9 cellular contexts compared by ENCODE assay signal in the genomic region with DNA sequence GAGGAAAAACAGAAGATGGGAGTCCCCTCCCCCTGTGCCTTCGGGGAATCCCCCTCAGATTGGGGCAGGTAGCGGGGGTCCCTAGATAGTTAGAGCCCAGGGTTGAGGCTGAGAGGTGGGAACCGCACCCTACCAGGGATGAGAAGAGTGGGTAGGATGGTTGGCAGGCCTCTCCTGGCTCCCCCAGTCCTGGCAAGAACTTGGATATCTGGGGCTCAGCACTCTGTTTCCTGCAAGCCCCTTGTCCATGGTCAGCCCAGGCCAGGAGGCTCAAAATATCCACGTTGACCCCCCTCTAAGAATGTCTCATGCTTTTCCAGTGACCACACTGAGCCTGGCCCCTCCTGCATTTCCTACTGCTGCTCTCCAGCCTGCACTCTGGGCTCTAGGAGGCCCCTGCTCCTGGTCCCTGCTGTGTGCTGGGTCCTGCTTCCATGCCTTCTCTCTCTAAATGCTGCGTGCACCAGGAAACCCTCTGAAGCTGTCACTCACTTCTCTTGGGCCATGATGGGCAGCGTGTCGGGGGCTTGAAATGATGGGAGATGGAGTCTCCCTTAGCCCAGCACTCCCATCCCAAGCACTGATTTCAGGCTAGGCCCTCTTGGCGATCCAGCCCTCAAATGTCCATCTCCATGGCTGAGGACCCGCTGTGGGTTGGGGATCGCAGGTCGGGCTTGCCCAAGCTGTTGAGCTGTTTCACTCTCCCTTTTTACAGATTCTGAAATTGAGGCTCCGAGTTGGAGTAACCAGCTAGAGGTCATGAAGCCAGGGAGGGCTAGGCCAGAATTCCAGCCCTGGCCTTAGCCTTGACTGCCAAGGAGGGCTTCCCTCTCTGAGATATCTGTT. TPM values are rescaled to one million over a fixed set of nuclear protein-coding genes. Genes with fewer than 3 reads are reported as not detected.
DNase-seq lines count a peak whose midpoint lies in the region; ATAC-seq, FAIRE-seq and TF ChIP-seq lines count a peak whose summit lies in the region.
"Had no signal": no experiment of that assay in that cellular context is flagged by ENCODE, and none has a peak within 500 bp of the region (broad histone marks: within the 10 kb centered on the region; RNA-seq: fewer than 3 reads in every experiment).

No MANE protein-coding gene starts in this region.

- FAIRE-seq in frontal cortex (lab: Jason Lieb, UNC) (no peak), GM19239 (lab: Jason Lieb, UNC) (no peak)
- FAIRE-seq: islet of Langerhans had no signal

- peaks cover 53% of the 10 kb centered on the region for H4K20me1 ChIP-seq in Loucy (ENCODE audit: insufficient read depth, low read length, poor library complexity, severe bottlenecking)

- no peaks in the 10 kb centered on the region for H3K9me2 ChIP-seq in Loucy (replicated peaks; ENCODE audit: low read depth, low read length)

- peak overlapping the region; percentile 93 for H3K4me3 ChIP-seq in AG04449 (ENCODE audit: low read depth, low read length)
- peak overlapping the region; percentile 77 for H3K4me3 ChIP-seq in Loucy (ENCODE audit: low read length, poor library complexity, severe bottlenecking)

- CTCF ChIA-PET in AG04449 (lab: Yijun Ruan, JAX), result interaction anchor here (0.9 to 14.3 kb wide), 5 partner anchors 7 to 71 kb away, joined by 3 to 134 read pairs (median 5); partner anchors contain the start of gene KCNK7
- CTCF ChIA-PET in GM10248 (lab: Yijun Ruan, JAX), result interaction anchor here (1.2 to 24.8 kb wide), 8 partner anchors 8 to 273 kb away, joined by 3 to 351 read pairs (median 6); partner anchors contain the start of genes EHBP1L1, FAM89B, KCNK7 and SIPA1

- H3K9me3 ChIP-seq in Loucy (ENCODE audit: insufficient read depth, low read depth, low read length), result no peaks in the 10 kb centered on the region

- no peak for ATAC-seq in natural killer cell treated with Interleukin-12 subunit alpha and Interleukin-12 subunit beta and Interleukin-15 and Interleukin-18, amount 100 ng/mL, for 72 hours

- DNase-seq in AG04449 (ENCODE audit: low read depth, low spot score) (no peak), frontal cortex (ENCODE audit: low spot score in 2 of 2) (no peak), GM10248 (ENCODE audit: extremely low spot score) (no peak), GM19239 (ENCODE audit: insufficient read length, low spot score) (no peak)
- DNase-seq in natural killer cell treated with Interleukin-12 subunit alpha and Interleukin-12 subunit beta and Interleukin-15 and Interleukin-18, amount 100 ng/mL, for 72 hours (ENCODE audit: low spot score), result no peak
- DNase-seq in stimulated activated CD4-positive, alpha-beta T cell treated with anti-CD3 and anti-CD28 coated beads, Interleukin-2, amount 100 ng/mL, for 48 hours, result no peak

- no peaks in the 10 kb centered on the region for H3F3A ChIP-seq in Loucy (ENCODE audit: low read depth)

- H3K4me1 ChIP-seq in Loucy (ENCODE audit: insufficient read depth, low read length, poor library complexity, severe bottlenecking), result peaks cover 46% of the 10 kb centered on the region

- peak overlapping the region; percentile 95 for H3K27ac Mint-ChIP-seq in dendritic cell treated with granulocyte-macrophage colony-stimulating factor and Interleukin-4, amounts not matched to agents 40 ng/mL and 50 ng/mL, for 4 days
- H3K27ac Mint-ChIP-seq in natural killer cell treated with Interleukin-12 subunit alpha and Interleukin-12 subunit beta and Interleukin-15 and Interleukin-18, amount 100 ng/mL, for 72 hours, result peak overlapping the region; percentile 87 to 93

- H3K4me3 Mint-ChIP-seq in dendritic cell treated with granulocyte-macrophage colony-stimulating factor and Interleukin-4, amounts not matched to agents 40 ng/mL and 50 ng/mL, for 4 days, result peak overlapping the region; percentile 91
- H3K4me3 Mint-ChIP-seq in natural killer cell treated with Interleukin-12 subunit alpha and Interleukin-12 subunit beta and Interleukin-15 and Interleukin-18, amount 100 ng/mL, for 72 hours, result peak overlapping the region; percentile 91

- POLR2A ChIA-PET in AG04449 (lab: Yijun Ruan, JAX), result interaction anchor here (1.3 kb wide), 1 partner anchor 12 kb away, joined by 5 read pairs; no protein-coding TSS in a partner anchor
- POLR2A ChIA-PET in GM10248 (lab: Yijun Ruan, JAX), result interaction anchor here (0.7 to 1.6 kb wide), 2 partner anchors 24 to 187 kb away, joined by 4 to 5 read pairs; no protein-coding TSS in a partner anchor

- peaks cover 84% of the 10 kb centered on the region for H3K79me2 ChIP-seq in Loucy (ENCODE audit: insufficient read depth, low read length)

- H2AFZ ChIP-seq in Loucy (ENCODE audit: low read length), result no peak overlapping the region

- no peak for TF ChIP-seq CTCF in AG04449 (IDR thresholded peaks at IDR 0.05; ENCODE audit: insufficient read depth, low read length, missing control alignments)
- no peak for TF ChIP-seq CTCF in Loucy (conservative IDR thresholded peaks at IDR 0.05; ENCODE audit: low read length)
- no peak for TF ChIP-seq CTCF in GM10248 (IDR thresholded peaks at IDR 0.05; ENCODE audit: control extremely low read depth, extremely low read depth, low read depth, missing control alignments)

- peak overlapping the region; percentile 99 for H3K9ac ChIP-seq in Loucy (ENCODE audit: low read depth, low read length, poor library complexity, severe bottlenecking)

- peaks cover 93% of the 10 kb centered on the region for H3K36me3 Mint-ChIP-seq in dendritic cell treated with granulocyte-macrophage colony-stimulating factor and Interleukin-4, amounts not matched to agents 40 ng/mL and 50 ng/mL, for 4 days (ENCODE audit: low read depth)
- peaks cover 10% of the 10 kb centered on the region for H3K36me3 Mint-ChIP-seq in natural killer cell treated with Interleukin-12 subunit alpha and Interleukin-12 subunit beta and Interleukin-15 and Interleukin-18, amount 100 ng/mL, for 72 hours

- intact Hi-C loops in dendritic cell treated with granulocyte-macrophage colony-stimulating factor and Interleukin-4, amounts not matched to agents 40 ng/mL and 50 ng/mL, for 4 days (cut with micrococcal nuclease), result no loop called here

- peak overlapping the region; percentile 94 for H3K4me2 ChIP-seq in Loucy (ENCODE audit: low read depth, low read length, poor library complexity, severe bottlenecking)

- no peaks in the 10 kb centered on the region for H3K27me3 Mint-ChIP-seq in dendritic cell treated with granulocyte-macrophage colony-stimulating factor and Interleukin-4, amounts not matched to agents 40 ng/mL and 50 ng/mL, for 4 days
- no peaks in the 10 kb centered on the region for H3K27me3 Mint-ChIP-seq in natural killer cell treated with Interleukin-12 subunit alpha and Interleukin-12 subunit beta and Interleukin-15 and Interleukin-18, amount 100 ng/mL, for 72 hours

- no peaks in the 10 kb centered on the region for H3K9me3 Mint-ChIP-seq in dendritic cell treated with granulocyte-macrophage colony-stimulating factor and Interleukin-4, amounts not matched to agents 40 ng/mL and 50 ng/mL, for 4 days
- H3K9me3 Mint-ChIP-seq in natural killer cell treated with Interleukin-12 subunit alpha and Interleukin-12 subunit beta and Interleukin-15 and Interleukin-18, amount 100 ng/mL, for 72 hours, result no peaks in the 10 kb centered on the region

- H3K4me1 Mint-ChIP-seq in dendritic cell treated with granulocyte-macrophage colony-stimulating factor and Interleukin-4, amounts not matched to agents 40 ng/mL and 50 ng/mL, for 4 days (ENCODE audit: low read depth), result peaks cover 71% of the 10 kb centered on the region
- peaks cover 35 to 43% of the 10 kb centered on the region in 2 donors for H3K4me1 Mint-ChIP-seq in natural killer cell treated with Interleukin-12 subunit alpha and Interleukin-12 subunit beta and Interleukin-15 and Interleukin-18, amount 100 ng/mL, for 72 hours (ENCODE audit: low read depth in 2 of 2)

- peaks cover 10% of the 10 kb centered on the region; the same call in 1 of the 2 replicates for H3K36me3 ChIP-seq in Loucy (ENCODE audit: insufficient read depth, low read length)

- H3K27me3 ChIP-seq in Loucy (ENCODE audit: insufficient read depth, low read length, poor library complexity, severe bottlenecking), result no peaks in the 10 kb centered on the region

RNA-seq across cellular contexts. Expression of gene MAP3K11, which starts 2.0 kb away (rescaled TPM):
- total RNA-seq in natural killer cell treated with Interleukin-12 subunit alpha and Interleukin-12 subunit beta and Interleukin-15 and Interleukin-18, amount 100 ng/mL, for 72 hours, result 10 to 100 TPM; 81.1 to 83.3 TPM
- total RNA-seq in frontal cortex, result 6.9 TPM

RNA-seq across cellular contexts. Expression of gene PCNX3, which starts 3.6 kb away (rescaled TPM):
- 10 to 100 TPM; 65.1 to 96.9 TPM for total RNA-seq in natural killer cell treated with Interleukin-12 subunit alpha and Interleukin-12 subunit beta and Interleukin-15 and Interleukin-18, amount 100 ng/mL, for 72 hours
- total RNA-seq in frontal cortex, result 7.7 TPM

RNA-seq across cellular contexts. Expression of gene KCNK7, which starts 16.4 kb away (rescaled TPM):
- total RNA-seq in natural killer cell treated with Interleukin-12 subunit alpha and Interleukin-12 subunit beta and Interleukin-15 and Interleukin-18, amount 100 ng/mL, for 72 hours, result 1 to 10 TPM; 2.3 to 2.8 TPM
- total RNA-seq in frontal cortex, result not detected

RNA-seq across cellular contexts. Expression of gene SIPA1, which starts 25.9 kb away (rescaled TPM):
- 100 to 1,000 TPM; 139 to 140 TPM for total RNA-seq in natural killer cell treated with Interleukin-12 subunit alpha and Interleukin-12 subunit beta and Interleukin-15 and Interleukin-18, amount 100 ng/mL, for 72 hours
- 3.7 TPM for total RNA-seq in frontal cortex

RNA-seq across cellular contexts. Expression of gene EHBP1L1, which starts 36.1 kb away (rescaled TPM):
- 100 to 1,000 TPM; 156 to 188 TPM for total RNA-seq in natural killer cell treated with Interleukin-12 subunit alpha and Interleukin-12 subunit beta and Interleukin-15 and Interleukin-18, amount 100 ng/mL, for 72 hours
- 8.6 TPM for total RNA-seq in frontal cortex

Comparison
In these comparisons a context has a peak if more than half of its experiments do, and no peak if none do; other contexts are left out.
1. RNA of gene MAP3K11, which starts 2.0 kb away (total RNA-seq): 81.1 to 83.3 TPM in natural killer cell treated with Interleukin-12 subunit alpha and Interleukin-12 subunit beta and Interleukin-15 and Interleukin-18, amount 100 ng/mL, for 72 hours; 6.9 TPM in frontal cortex (single experiment); every median in the first group is over 10 times any median in the second.